Comparison of ENCODE assay signal across 8 cellular contexts in the genomic region with DNA sequence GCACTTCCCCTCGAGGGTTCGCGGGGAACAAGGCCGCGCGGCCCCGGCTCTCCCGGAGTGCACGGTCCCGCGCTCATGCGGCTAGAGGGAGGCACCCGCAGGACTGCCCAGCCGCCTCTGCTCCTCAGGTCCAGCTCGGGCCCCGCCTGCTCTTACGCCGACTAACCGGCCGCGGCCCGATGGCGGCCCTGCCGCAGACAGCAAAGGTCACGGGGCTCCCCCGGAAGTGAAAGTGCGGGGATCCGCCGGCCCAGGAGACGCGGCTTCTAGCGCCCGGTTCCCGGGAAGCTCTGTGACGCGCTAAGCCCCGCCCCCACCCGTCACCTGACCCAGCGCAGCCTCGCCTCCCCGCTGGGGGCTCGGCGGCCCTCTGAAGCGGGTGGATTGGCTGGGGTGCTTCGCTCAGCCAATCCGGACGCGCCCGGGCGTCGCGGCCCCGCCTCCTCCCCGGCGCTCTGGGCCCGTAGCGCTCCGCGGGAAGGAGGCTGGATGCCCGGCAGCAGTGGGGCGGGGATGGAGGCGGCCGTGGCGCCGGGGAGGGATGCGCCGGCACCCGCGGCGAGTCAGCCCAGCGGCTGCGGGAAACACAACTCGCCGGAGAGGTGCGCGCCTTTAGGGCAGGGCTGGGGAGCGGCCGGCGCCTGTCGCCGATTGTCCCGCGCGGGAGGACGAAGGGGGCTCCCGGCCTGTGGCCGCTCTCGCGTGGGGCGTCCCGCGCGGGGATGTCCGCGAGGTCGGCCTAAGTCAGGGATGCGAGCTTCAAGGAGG. TPM values are rescaled to one million over a fixed set of nuclear protein-coding genes. Genes with fewer than 3 reads are reported as not detected.
A peak's percentile ranks its signal among the peaks of the same experiment; 100 is the strongest.
DNase-seq lines count a peak whose midpoint lies in the region; ATAC-seq and TF ChIP-seq lines count a peak whose summit lies in the region.

A gene with protein sequence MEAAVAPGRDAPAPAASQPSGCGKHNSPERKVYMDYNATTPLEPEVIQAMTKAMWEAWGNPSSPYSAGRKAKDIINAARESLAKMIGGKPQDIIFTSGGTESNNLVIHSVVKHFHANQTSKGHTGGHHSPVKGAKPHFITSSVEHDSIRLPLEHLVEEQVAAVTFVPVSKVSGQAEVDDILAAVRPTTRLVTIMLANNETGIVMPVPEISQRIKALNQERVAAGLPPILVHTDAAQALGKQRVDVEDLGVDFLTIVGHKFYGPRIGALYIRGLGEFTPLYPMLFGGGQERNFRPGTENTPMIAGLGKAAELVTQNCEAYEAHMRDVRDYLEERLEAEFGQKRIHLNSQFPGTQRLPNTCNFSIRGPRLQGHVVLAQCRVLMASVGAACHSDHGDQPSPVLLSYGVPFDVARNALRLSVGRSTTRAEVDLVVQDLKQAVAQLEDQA (plus strand): TSS at position 460 of the 768 bp plus-strand sequence. CDS start 54 bp downstream, at position 514.

- H3K36me3 ChIP-seq in liver (ENCODE audit: control insufficient read depth in 4 of 4, insufficient read depth in 3 of 4, low read depth in 1 of 4, low read length in 3 of 4) = no peaks in the 10 kb centered on the region

- no peaks in the 10 kb centered on the region for H3K9me3 ChIP-seq in liver (ENCODE audit: control insufficient read depth in 4 of 4, low read length in 3 of 4)

- H3K4me1 ChIP-seq in liver (ENCODE audit: control insufficient read depth in 4 of 4, insufficient read depth in 4 of 4, low read length in 3 of 4) = peaks cover 10 to 50% (median 36%) of the 10 kb centered on the region in 4 donors

- ATAC-seq in GM19372 (IDR thresholded peaks at IDR 0.05; ENCODE audit: low read depth, unreplicated experiment) (peak; percentile 93), HG03558 (IDR thresholded peaks at IDR 0.05; ENCODE audit: extremely low read depth, unreplicated experiment) (peak; percentile 88)

- H3K9ac ChIP-seq in liver (ENCODE audit: low read depth in 1 of 2, low read length in 2 of 2) = peak within 1 kb of the TSS; percentile 94

- TF ChIP-seq RAD21 in liver (IDR thresholded peaks at IDR 0.05) = peak; percentile 55 to 56

- under 1% methylated on average over 97 of the region's 97 CpGs for WGBS in liver

- no peaks in the 10 kb centered on the region for H3K27me3 ChIP-seq in liver (ENCODE audit: control insufficient read depth in 4 of 4, insufficient read depth in 4 of 4, low read length in 3 of 4)

- DNase-seq in C1 segment of cervical spinal cord (lab: John Stamatoyannopoulos, UW) (peak; percentile 85 to 99 (median 97)), NCI-H774 (lab: John Stamatoyannopoulos, UW) (peak; percentile 96), dermis microvascular lymphatic vessel endothelial cell (ENCODE audit: low read depth in 2 of 2) (peak; percentile 88 to 98)
- DNase-seq in activated CD4-positive, alpha-beta T cell treated with anti-CD3 and anti-CD28 coated beads, Interleukin-2, amount 50 U/mL, for 4 hours = peak; percentile 96 to 97
- peak; percentile 95 for DNase-seq in stimulated activated CD4-positive, alpha-beta T cell treated with anti-CD3 and anti-CD28 coated beads, Interleukin-4, amount 100 ng/mL, for 24 hours

- H3K27ac ChIP-seq in liver (ENCODE audit: low read depth in 1 of 2, low read length in 2 of 2) = peak within 1 kb of the TSS; percentile 78 to 84

- peak within 1 kb of the TSS; percentile 90 to 98 (median 95) for H3K4me3 ChIP-seq in liver (ENCODE audit: low read depth in 1 of 3, low read length in 3 of 3)

- no peak for TF ChIP-seq CTCF in liver (IDR thresholded peaks at IDR 0.05; ENCODE audit: low read depth, low read length, missing input control)

TF ChIP-seq in liver, 16 proteins besides CTCF, POLR2A, EP300 and RAD21:
- peak; percentile 63 for TF ChIP-seq NR2F2 (IDR thresholded peaks at IDR 0.05)
- TF ChIP-seq RXRA (IDR thresholded peaks at IDR 0.05) = peak in 1 of 2 donors; percentile 13
- TF ChIP-seq ZBTB33 (IDR thresholded peaks at IDR 0.05) = no peak
- peak; percentile 91 for TF ChIP-seq YY1 (IDR thresholded peaks at IDR 0.05)
- peak; percentile 57 for TF ChIP-seq TAF1 (conservative IDR thresholded peaks at IDR 0.05)
- TF ChIP-seq, protein P1, sequence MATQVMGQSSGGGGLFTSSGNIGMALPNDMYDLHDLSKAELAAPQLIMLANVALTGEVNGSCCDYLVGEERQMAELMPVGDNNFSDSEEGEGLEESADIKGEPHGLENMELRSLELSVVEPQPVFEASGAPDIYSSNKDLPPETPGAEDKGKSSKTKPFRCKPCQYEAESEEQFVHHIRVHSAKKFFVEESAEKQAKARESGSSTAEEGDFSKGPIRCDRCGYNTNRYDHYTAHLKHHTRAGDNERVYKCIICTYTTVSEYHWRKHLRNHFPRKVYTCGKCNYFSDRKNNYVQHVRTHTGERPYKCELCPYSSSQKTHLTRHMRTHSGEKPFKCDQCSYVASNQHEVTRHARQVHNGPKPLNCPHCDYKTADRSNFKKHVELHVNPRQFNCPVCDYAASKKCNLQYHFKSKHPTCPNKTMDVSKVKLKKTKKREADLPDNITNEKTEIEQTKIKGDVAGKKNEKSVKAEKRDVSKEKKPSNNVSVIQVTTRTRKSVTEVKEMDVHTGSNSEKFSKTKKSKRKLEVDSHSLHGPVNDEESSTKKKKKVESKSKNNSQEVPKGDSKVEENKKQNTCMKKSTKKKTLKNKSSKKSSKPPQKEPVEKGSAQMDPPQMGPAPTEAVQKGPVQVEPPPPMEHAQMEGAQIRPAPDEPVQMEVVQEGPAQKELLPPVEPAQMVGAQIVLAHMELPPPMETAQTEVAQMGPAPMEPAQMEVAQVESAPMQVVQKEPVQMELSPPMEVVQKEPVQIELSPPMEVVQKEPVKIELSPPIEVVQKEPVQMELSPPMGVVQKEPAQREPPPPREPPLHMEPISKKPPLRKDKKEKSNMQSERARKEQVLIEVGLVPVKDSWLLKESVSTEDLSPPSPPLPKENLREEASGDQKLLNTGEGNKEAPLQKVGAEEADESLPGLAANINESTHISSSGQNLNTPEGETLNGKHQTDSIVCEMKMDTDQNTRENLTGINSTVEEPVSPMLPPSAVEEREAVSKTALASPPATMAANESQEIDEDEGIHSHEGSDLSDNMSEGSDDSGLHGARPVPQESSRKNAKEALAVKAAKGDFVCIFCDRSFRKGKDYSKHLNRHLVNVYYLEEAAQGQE (IDR thresholded peaks at IDR 0.05) = peak; percentile 44
- TF ChIP-seq MAX (IDR thresholded peaks at IDR 0.05) = no peak
- peak; percentile 74 to 93 for TF ChIP-seq GABPA (IDR thresholded peaks at IDR 0.05 in 1 of 2, conservative IDR thresholded peaks at IDR 0.05 in 1 of 2)
- TF ChIP-seq ATF3 (IDR thresholded peaks at IDR 0.05) = no peak
- no peak for TF ChIP-seq FOXA2 (IDR thresholded peaks at IDR 0.05)
- TF ChIP-seq EGR1 (IDR thresholded peaks at IDR 0.05; ENCODE audit: low read depth in 2 of 2) = peak in 1 of 2 donors; percentile 30
- no peak for TF ChIP-seq HNF4G (IDR thresholded peaks at IDR 0.05)
- peak; percentile 77 for TF ChIP-seq SP1 (IDR thresholded peaks at IDR 0.05)
- no peak for TF ChIP-seq FOXA1 (IDR thresholded peaks at IDR 0.05)

RNA-seq across cellular contexts. Expression of the gene that starts here (rescaled TPM):
- total RNA-seq in dermis microvascular lymphatic vessel endothelial cell = 12.1 and 16.0 TPM in 2 replicates
- 10 to 100 TPM; 23.5 to 39.2 TPM for total RNA-seq in liver
- polyA plus RNA-seq in liver = 10 to 100 TPM; 21.6 to 26.6 TPM

Comparison
In these comparisons a context has a peak if more than half of its experiments do, and no peak if none do; other contexts are left out.
1. Peak in every context shown above with its lines: DNase-seq, ATAC-seq, H3K4me3 ChIP-seq and H3K27ac ChIP-seq.